In genomic region chr20:10434467-10434831, GRCh38 we compare ENCODE assay signal across 8 cellular contexts. TPM values are rescaled to one million over a fixed set of nuclear protein-coding genes. Genes with fewer than 3 reads are reported as not detected.
DNase-seq lines count a peak whose midpoint lies in the region; ATAC-seq and TF ChIP-seq lines count a peak whose summit lies in the region.

No MANE protein-coding gene starts in this region.

- H3K4me3 ChIP-seq in A673 (ENCODE audit: low read depth, low read length, poor library complexity, severe bottlenecking): peak overlapping the region; percentile 78
- peak overlapping the region; percentile 91 for H3K4me3 ChIP-seq in WI38 (ENCODE audit: low read depth, low read length)

- CTCF ChIA-PET in A673 (lab: Charles Lee): interaction anchor here (0.8 kb wide), 1 partner anchor 41 kb away, joined by 3 read pairs; no protein-coding TSS in a partner anchor

- TF ChIP-seq CTCF in A673 (conservative IDR thresholded peaks at IDR 0.05; ENCODE audit: low read depth, low read length) (no peak), WI38 (IDR thresholded peaks at IDR 0.05; ENCODE audit: low read depth, low read length) (no peak)

- POLR2A ChIA-PET in A673 (lab: Charles Lee; ENCODE audit: low non-redundant PET): no interaction called here

- no peaks in the 10 kb centered on the region for H3K9me3 ChIP-seq in A673 (ENCODE audit: low read depth, low read length, poor library complexity, severe bottlenecking)

- no peaks in the 10 kb centered on the region for H3K36me3 ChIP-seq in A673 (ENCODE audit: insufficient read depth, low read length, poor library complexity, severe bottlenecking)

- no TSS peak for BruUV-seq in A673 (replicated peaks; lab: Mats Ljungman, UMichigan)

- intact Hi-C loops in A673 (cut with micrococcal nuclease; ENCODE audit: unreplicated experiment): loop anchor here (2.0 to 5.0 kb wide), 3 partner anchors 32 to 103 kb away; no protein-coding TSS in a partner anchor

- ATAC-seq in GM18867 (IDR thresholded peaks at IDR 0.05; ENCODE audit: unreplicated experiment) (peak; percentile 38), HG03108 (IDR thresholded peaks at IDR 0.05; ENCODE audit: unreplicated experiment) (peak; percentile 35)

- H3K27me3 ChIP-seq in A673 (replicated peaks; ENCODE audit: insufficient read depth, low read depth, low read length, poor library complexity): no peaks in the 10 kb centered on the region

- peaks cover 43% of the 10 kb centered on the region for H3K4me1 ChIP-seq in A673 (ENCODE audit: insufficient read depth, low read length, poor library complexity, severe bottlenecking)

- peak overlapping the region; percentile 87 for H3K27ac ChIP-seq in A673 (ENCODE audit: low read depth, low read length, poor library complexity, severe bottlenecking)
- H3K27ac ChIP-seq in caudate nucleus (ENCODE audit: low read depth, low read length): peak overlapping the region; percentile 87

- DNase-seq in A673 (ENCODE audit: low spot score) (peak; percentile 99), NCI-H2196 (lab: John Stamatoyannopoulos, UW; ENCODE audit: unreplicated experiment) (peak; percentile 96), caudate nucleus (lab: John Stamatoyannopoulos, UW) (peak; percentile 47 to 98 (median 90)), inferior parietal cortex (ENCODE audit: extremely low spot score) (peak; percentile 100), smooth muscle cell of the brain vasculature (ENCODE audit: low read depth, low spot score) (peak; percentile 98)

RNA-seq across cellular contexts. Expression of gene MKKS, which starts 0.4 kb away (rescaled TPM):
- 29.2 and 31.9 TPM in 2 replicates for total RNA-seq in A673 (2021)

RNA-seq across cellular contexts. Expression of gene SLX4IP, which starts 0.7 kb away (rescaled TPM):
- 8.5 and 9.8 TPM in 2 replicates for total RNA-seq in A673 (2021)

Comparison
In these comparisons a context has a peak if more than half of its experiments do, and no peak if none do; other contexts are left out.
1. Peak in every context shown above with its lines: DNase-seq, ATAC-seq, H3K4me3 ChIP-seq and H3K27ac ChIP-seq.